8 cellular contexts compared by ENCODE assay signal in genomic region chr1:9294440-9294773, GRCh38. TPM values are rescaled to one million over a fixed set of nuclear protein-coding genes. Genes with fewer than 3 reads are reported as not detected.
A peak's percentile ranks its signal among the peaks of the same experiment; 100 is the strongest.
DNase-seq lines count a peak whose midpoint lies in the region; ATAC-seq lines count a peak whose summit lies in the region.

No MANE protein-coding gene starts in this region.

- H2BK5ac ChIP-seq in mesenchymal stem cell (ENCODE audit: low read depth, low read length, poor library complexity, severe bottlenecking): no peak overlapping the region

- no peak overlapping the region for H3K14ac ChIP-seq in mesenchymal stem cell (ENCODE audit: low read length in 2 of 2)

- no peak overlapping the region for H2AFZ ChIP-seq in mesenchymal stem cell (ENCODE audit: low read depth, low read length)

- H4K91ac ChIP-seq in mesenchymal stem cell (ENCODE audit: low read length): peak overlapping the region; percentile 31

- DNase-seq in A172 (ENCODE audit: low spot score): peak; percentile 87
- DNase-seq in HCEC 1CT: peak; percentile 93
- peak; percentile 61 for DNase-seq in astrocyte of the hippocampus (ENCODE audit: low read depth, low spot score)
- peak; percentile 88 for DNase-seq in mesenchymal stem cell
- DNase-seq in caudate nucleus (lab: John Stamatoyannopoulos, UW): no peak
- no peak for DNase-seq in putamen (ENCODE audit: low spot score)

- peak overlapping the region; percentile 89 to 100 for H3K4me3 ChIP-seq in mesenchymal stem cell (ENCODE audit: insufficient read depth in 1 of 2, low read depth in 1 of 2, low read length in 2 of 2)

- no peak overlapping the region for H2BK120ac ChIP-seq in mesenchymal stem cell (ENCODE audit: low read depth, low read length)

- H2AK5ac ChIP-seq in mesenchymal stem cell (ENCODE audit: low read length, severe bottlenecking): no peak overlapping the region

- no peaks in the 10 kb centered on the region for H3K79me1 ChIP-seq in mesenchymal stem cell (replicated peaks; ENCODE audit: low read length, poor library complexity, severe bottlenecking)

- peak overlapping the region in 1 of 2 experiments; percentile 40 for H3K4ac ChIP-seq in mesenchymal stem cell (ENCODE audit: low read depth in 1 of 2, low read length in 2 of 2)

- no peak overlapping the region for H4K8ac ChIP-seq in mesenchymal stem cell (ENCODE audit: low read length)

- H2BK15ac ChIP-seq in mesenchymal stem cell (ENCODE audit: low read depth, poor library complexity, severe bottlenecking): peak overlapping the region; percentile 82

- H3K9ac ChIP-seq in mesenchymal stem cell (ENCODE audit: low read length): peak overlapping the region; percentile 95

- H3K23ac ChIP-seq in mesenchymal stem cell (ENCODE audit: low read length in 2 of 2): no peak overlapping the region

- peaks cover 27% of the 10 kb centered on the region for H3K4me1 ChIP-seq in mesenchymal stem cell (ENCODE audit: control insufficient read depth, insufficient read depth, low read depth, low read length)

- H3K36me3 ChIP-seq in mesenchymal stem cell (ENCODE audit: control insufficient read depth in 1 of 2, insufficient read depth in 2 of 2, low read depth in 1 of 2, low read length in 2 of 2): peaks cover 5 to 24% of the 10 kb centered on the region in 2 experiments

- H2BK12ac ChIP-seq in mesenchymal stem cell (ENCODE audit: low read length in 2 of 2): peak overlapping the region in 1 of 2 experiments; percentile 79

- no peaks in the 10 kb centered on the region for H3K27me3 ChIP-seq in mesenchymal stem cell (ENCODE audit: control insufficient read depth in 1 of 2, insufficient read depth in 1 of 2, low read length in 2 of 2)

- peak overlapping the region; percentile 98 to 99 for H3K18ac ChIP-seq in mesenchymal stem cell (ENCODE audit: low read depth in 1 of 2, low read length in 2 of 2)

- H3K4me2 ChIP-seq in mesenchymal stem cell (ENCODE audit: low read length, poor library complexity, severe bottlenecking): peak overlapping the region; percentile 75

- 4% methylated on average over 5 of the region's 6 CpGs for WGBS in mesenchymal stem cell

- no peak for ATAC-seq in GM21576 (IDR thresholded peaks at IDR 0.05; ENCODE audit: unreplicated experiment)
- no peak for ATAC-seq in GM18873 (IDR thresholded peaks at IDR 0.05; ENCODE audit: low FRiP score, unreplicated experiment)

- peak overlapping the region; percentile 72 for H3K27ac ChIP-seq in mesenchymal stem cell (ENCODE audit: low read length, poor library complexity, severe bottlenecking)
- H3K27ac ChIP-seq in caudate nucleus (ENCODE audit: low read depth, low read length): no peak overlapping the region

- no peaks in the 10 kb centered on the region for H3K9me3 ChIP-seq in mesenchymal stem cell (ENCODE audit: control insufficient read depth, low read length)

RNA-seq across cellular contexts. Expression of gene SPSB1, which starts 1.7 kb away (rescaled TPM):
- total RNA-seq in A172 (2014; rRNA removed; shearing (Covaris generic)): 8.7 and 15.0 TPM in 2 replicates
- polyA plus RNA-seq in mesenchymal stem cell (2013, experiment 1 of 2): 34.8 TPM
- polyA plus RNA-seq in mesenchymal stem cell (2013, experiment 2 of 2): 35.0 TPM

RNA-seq across cellular contexts. Expression of gene H6PD, which starts 59.8 kb away (rescaled TPM):
- total RNA-seq in A172 (2014; rRNA removed; shearing (Covaris generic)): 8.6 and 10.2 TPM in 2 replicates
- polyA plus RNA-seq in mesenchymal stem cell (2013, experiment 1 of 2): 30.1 TPM
- 29.4 TPM for polyA plus RNA-seq in mesenchymal stem cell (2013, experiment 2 of 2)

Comparison
In these comparisons a context has a peak if more than half of its experiments do, and no peak if none do; other contexts are left out.
1. DNase-seq: peak in A172 (single experiment), HCEC 1CT (single experiment), astrocyte of the hippocampus (single experiment) and mesenchymal stem cell (single experiment); none in caudate nucleus (0 of 61) and putamen (single experiment).